ENCODE assay signal across 8 cellular contexts in the genomic region with DNA sequence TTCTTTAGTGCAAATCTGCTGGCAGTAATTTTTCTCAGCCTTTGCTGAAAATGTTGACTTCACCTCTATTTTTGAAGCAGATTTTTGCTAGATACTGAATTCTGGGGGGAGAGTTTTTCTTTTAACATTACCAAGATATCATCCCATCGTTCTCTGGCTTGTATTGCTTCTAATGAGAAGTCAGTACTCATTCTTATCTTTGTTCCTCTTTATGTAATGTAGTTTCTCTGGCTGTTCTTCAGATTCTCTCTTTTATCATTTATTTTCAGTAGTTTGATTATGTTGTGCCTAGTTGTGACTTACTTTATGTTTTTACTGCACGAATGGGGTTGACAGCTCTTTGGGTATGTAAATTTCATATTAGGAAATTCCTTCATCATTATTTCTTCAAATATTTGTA.
"Had no signal": no experiment of that assay in that cellular context is flagged by ENCODE, and none has a peak within 500 bp of the region (broad histone marks: within the 10 kb centered on the region; RNA-seq: fewer than 3 reads in every experiment).

No MANE protein-coding gene starts in this region.

- DNase-seq: GOT3, H7, HFFc6, KG1 had no signal

- H3K9me3 ChIP-seq: HAP-1 had no signal

- H3K9ac ChIP-seq: GM23248 had no signal

- H2AFZ ChIP-seq: GM23248 had no signal

- FAIRE-seq: HTR-8/SVneo had no signal

- H3K4me3 ChIP-seq: GM23248, HAP-1 had no signal

- H3K36me3 ChIP-seq: HAP-1 had no signal

- ATAC-seq: HCT116 had no signal
